1 cellular context compared by ENCODE assay signal in the genomic region with DNA sequence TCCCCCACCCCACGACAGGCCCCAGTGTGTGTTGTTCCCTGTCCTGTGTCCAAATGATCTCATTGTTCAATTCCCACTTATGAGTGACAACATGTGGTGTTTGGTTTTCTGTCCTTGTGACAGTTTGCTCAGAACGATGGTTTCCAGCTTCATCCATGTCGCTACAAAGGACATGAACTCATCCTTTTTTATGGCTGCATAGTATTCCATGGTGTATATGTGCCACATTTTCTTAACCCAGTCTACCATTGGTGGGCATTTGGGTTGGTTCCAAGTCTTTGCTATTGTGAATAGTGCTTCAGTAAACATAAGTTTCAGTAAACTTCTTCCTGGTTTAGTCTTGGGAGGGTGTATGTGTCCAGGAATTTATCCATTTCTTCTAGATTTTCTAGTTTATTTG. TPM values are rescaled to one million over a fixed set of nuclear protein-coding genes. Genes with fewer than 3 reads are reported as not detected.
"Had no signal": no experiment of that assay in that cellular context is flagged by ENCODE, and none has a peak within 500 bp of the region (broad histone marks: within the 10 kb centered on the region; RNA-seq: fewer than 3 reads in every experiment).

No MANE protein-coding gene starts in this region.

RNA-seq across cellular contexts. Expression of a gene that starts 26.7 kb away (rescaled TPM):
- total RNA-seq: G401 had no signal
